8 cellular contexts compared by ENCODE assay signal in the genomic region with DNA sequence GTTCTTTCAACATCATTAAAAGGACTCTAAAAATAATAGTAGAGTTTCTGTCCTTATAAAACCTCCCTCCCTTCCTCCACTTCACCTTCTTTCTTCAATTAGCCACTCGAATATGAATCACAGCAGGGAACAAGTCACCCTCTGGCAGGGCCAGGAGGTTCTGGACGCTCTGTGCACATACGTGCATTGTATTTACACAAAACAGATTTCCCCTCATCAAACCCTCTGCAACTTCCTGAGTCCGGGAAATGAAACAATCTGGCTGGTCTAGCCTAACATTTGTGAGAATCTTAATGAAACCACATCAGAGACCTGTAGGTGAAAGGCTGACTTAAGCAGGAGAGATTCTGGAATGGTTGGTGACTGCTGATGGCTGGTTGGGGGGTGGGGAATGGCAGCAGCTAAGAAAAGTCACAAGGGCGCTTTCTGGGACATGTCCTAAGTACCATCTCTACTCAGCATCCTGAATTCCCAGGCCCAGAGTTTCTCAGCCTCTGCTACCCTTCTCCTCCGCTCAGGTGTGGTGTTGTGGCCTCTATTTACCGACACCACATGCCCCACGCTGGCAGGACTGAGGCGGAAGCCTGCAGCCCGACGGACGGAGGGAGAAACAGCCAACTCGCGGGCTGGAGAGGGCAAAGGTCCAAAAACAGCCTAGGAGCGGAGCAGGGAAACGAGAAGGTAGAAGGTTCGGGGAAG. TPM values are rescaled to one million over a fixed set of nuclear protein-coding genes. Genes with fewer than 3 reads are reported as not detected.
A peak's percentile ranks its signal among the peaks of the same experiment; 100 is the strongest.
DNase-seq lines count a peak whose midpoint lies in the region; ATAC-seq and TF ChIP-seq lines count a peak whose summit lies in the region.

No MANE protein-coding gene starts in this region.

- H3K4me3 ChIP-seq in RWPE2 (ENCODE audit: severe bottlenecking) = peak overlapping the region; percentile 85

- H3K9me3 ChIP-seq in RWPE2 (ENCODE audit: severe bottlenecking) = no peaks in the 10 kb centered on the region

- no peaks in the 10 kb centered on the region for H3K9me3 Mint-ChIP-seq in endothelial cell (ENCODE audit: unreplicated experiment)

- no peak for ATAC-seq in RWPE2 (ENCODE audit: low read depth)
- ATAC-seq in HG02970 (IDR thresholded peaks at IDR 0.05; ENCODE audit: low FRiP score, unreplicated experiment) = no peak

- DNase-seq in NCI-H1417 (lab: John Stamatoyannopoulos, UW) (peak; percentile 11 to 67 (median 62)), NCI-H1417 treated with DMSO at 0.1 percent for 48 hours (lab: John Stamatoyannopoulos, UW) (no peak), RWPE2 (ENCODE audit: low spot score) (no peak), endothelial cell (ENCODE audit: low spot score) (peak; percentile 4), myocyte (ENCODE audit: low read depth) (peak; percentile 19), globus pallidus (ENCODE audit: low spot score) (no peak)
- no peak for DNase-seq in stimulated activated naive CD4-positive, alpha-beta T cell treated with Interleukin-2 at 50 U/mL for 16 hours (lab: John Stamatoyannopoulos, UW)

- peaks cover 13% of the 10 kb centered on the region for H3K4me1 Mint-ChIP-seq in endothelial cell (ENCODE audit: unreplicated experiment)

- H3K36me3 ChIP-seq in RWPE2 (ENCODE audit: low read depth) = peaks cover 9% of the 10 kb centered on the region; the same call in 1 of the 2 replicates

- no peaks in the 10 kb centered on the region for H3K27me3 ChIP-seq in RWPE2 (ENCODE audit: insufficient read depth, poor library complexity, severe bottlenecking)

- TF ChIP-seq CTCF in RWPE2 (IDR thresholded peaks at IDR 0.05; ENCODE audit: poor library complexity, severe bottlenecking) = no peak
- TF ChIP-seq CTCF in endothelial cell (IDR thresholded peaks at IDR 0.05; ENCODE audit: unreplicated experiment) = no peak

- H3K4me1 ChIP-seq in RWPE2 (ENCODE audit: insufficient read depth, poor library complexity, severe bottlenecking) = no peaks in the 10 kb centered on the region

- H3K27ac Mint-ChIP-seq in endothelial cell (ENCODE audit: unreplicated experiment) = no peak overlapping the region

- peak overlapping the region; percentile 47 for H3K27ac ChIP-seq in RWPE2 (ENCODE audit: poor library complexity, severe bottlenecking)

- peak overlapping the region; percentile 93 for H3K4me3 Mint-ChIP-seq in endothelial cell (ENCODE audit: unreplicated experiment)

- H3K27me3 Mint-ChIP-seq in endothelial cell (ENCODE audit: unreplicated experiment) = peaks cover 4% of the 10 kb centered on the region

- no peaks in the 10 kb centered on the region for H3K36me3 Mint-ChIP-seq in endothelial cell (ENCODE audit: low read depth, unreplicated experiment)

RNA-seq across cellular contexts. Expression of gene ZDHHC9, which starts 1.0 kb away (rescaled TPM):
- 37.8 TPM for total RNA-seq in endothelial cell (ENCODE audit: unreplicated experiment)
- 27.0 and 41.1 TPM in 2 replicates for total RNA-seq in myocyte
- polyA plus RNA-seq in myocyte (2012) = 42.0 TPM

Comparison
In these comparisons a context has a peak if more than half of its experiments do, and no peak if none do; other contexts are left out.
1. DNase-seq: peak in NCI-H1417 (3 of 3), endothelial cell (single experiment) and myocyte (single experiment); none in NCI-H1417 treated with DMSO at 0.1 percent for 48 hours (single experiment), RWPE2 (single experiment), globus pallidus (single experiment) and stimulated activated naive CD4-positive, alpha-beta T cell treated with Interleukin-2 at 50 U/mL for 16 hours (single experiment).